ENCODE assay signal across 15 cellular contexts in genomic region chr19:35462983-35463382, GRCh38. TPM values are rescaled to one million over a fixed set of nuclear protein-coding genes. Genes with fewer than 3 reads are reported as not detected.
DNase-seq lines count a peak whose midpoint lies in the region; ATAC-seq and TF ChIP-seq lines count a peak whose summit lies in the region.
"Not testable (repeated sequence)": the region's sequence is repeated elsewhere in the genome, so short reads cannot be mapped to it uniquely, and the experiment has no call there.
"Had no signal": no experiment of that assay in that cellular context is flagged by ENCODE, and none has a peak within 500 bp of the region (broad histone marks: within the 10 kb centered on the region; RNA-seq: fewer than 3 reads in every experiment).

No MANE protein-coding gene starts in this region.

- not testable (repeated sequence) for TF ChIP-seq CTCF in CD4-positive, alpha-beta T cell (IDR thresholded peaks at IDR 0.05); activated B cell treated with CpG ODN at 0.5 μM for 24 hours (IDR thresholded peaks at IDR 0.05)

- peaks cover 29% of the 10 kb centered on the region for H3K4me1 Mint-ChIP-seq in CD4-positive, alpha-beta T cell (ENCODE audit: low read depth)
- H3K4me1 Mint-ChIP-seq in activated B cell treated with CpG ODN at 0.5 μM for 24 hours, result peaks cover 62% of the 10 kb centered on the region
- H3K4me1 Mint-ChIP-seq in activated T-cell treated with anti-CD3 and anti-CD28 coated beads, Interleukin-2, amount 50 U/mL, for 72 hours (ENCODE audit: low read depth), result peaks cover 29% of the 10 kb centered on the region
- peaks cover 52% of the 10 kb centered on the region for H3K4me1 Mint-ChIP-seq in activated naive CD8-positive, alpha-beta T cell treated with anti-CD3 and anti-CD28 coated beads, Interleukin-2, amount 50 U/mL, for 24 hours
- peaks cover 58% of the 10 kb centered on the region for H3K4me1 Mint-ChIP-seq in stimulated activated memory B cell treated with anti-CD40 and anti-IgM and Interleukin-4, amounts not matched to agents 10 μg/mL and 1 μg/mL and 100 μg/mL, for 72 hours

- H3K23ac ChIP-seq in mesenchymal stem cell (ENCODE audit: low read length in 2 of 2), result not testable (repeated sequence)

- H2AFZ ChIP-seq in mesenchymal stem cell (ENCODE audit: low read depth, low read length), result not testable (repeated sequence)

- H3K4me3 ChIP-seq in mesenchymal stem cell (ENCODE audit: insufficient read depth in 1 of 2, low read depth in 1 of 2, low read length in 2 of 2), result not testable (repeated sequence)

- H2AK5ac ChIP-seq in mesenchymal stem cell (ENCODE audit: low read length, severe bottlenecking), result not testable (repeated sequence)

- not testable (repeated sequence) for H3K4me2 ChIP-seq in mesenchymal stem cell (ENCODE audit: low read length, poor library complexity, severe bottlenecking)

- H2BK5ac ChIP-seq in mesenchymal stem cell (ENCODE audit: low read depth, low read length, poor library complexity, severe bottlenecking), result not testable (repeated sequence)

- H3K27ac Mint-ChIP-seq in CD4-positive, alpha-beta T cell, result peak overlapping the region; percentile 75
- H3K27ac Mint-ChIP-seq in activated B cell treated with CpG ODN at 0.5 μM for 24 hours, result peak overlapping the region; percentile 85
- H3K27ac Mint-ChIP-seq in activated T-cell treated with anti-CD3 and anti-CD28 coated beads, Interleukin-2, amount 50 U/mL, for 72 hours, result peak overlapping the region; percentile 13
- peak overlapping the region; percentile 57 for H3K27ac Mint-ChIP-seq in activated naive CD8-positive, alpha-beta T cell treated with anti-CD3 and anti-CD28 coated beads, Interleukin-2, amount 50 U/mL, for 24 hours
- H3K27ac Mint-ChIP-seq in stimulated activated memory B cell treated with anti-CD40 and anti-IgM and Interleukin-4, amounts not matched to agents 10 μg/mL and 1 μg/mL and 100 μg/mL, for 72 hours, result peak overlapping the region; percentile 22

- not testable (repeated sequence) for H2BK12ac ChIP-seq in mesenchymal stem cell (ENCODE audit: low read length in 2 of 2)

- H3K9me3 ChIP-seq in CD4-positive, alpha-beta T cell (ENCODE audit: control insufficient read depth, low read length); mesenchymal stem cell (ENCODE audit: control insufficient read depth, low read length): not testable (repeated sequence)

- not testable (repeated sequence) for H3K36me3 Mint-ChIP-seq in CD4-positive, alpha-beta T cell (ENCODE audit: low read depth); activated B cell treated with CpG ODN at 0.5 μM for 24 hours (ENCODE audit: low read depth); activated T-cell treated with anti-CD3 and anti-CD28 coated beads, Interleukin-2, amount 50 U/mL, for 72 hours (ENCODE audit: insufficient read depth in 2 of 2); activated naive CD8-positive, alpha-beta T cell treated with anti-CD3 and anti-CD28 coated beads, Interleukin-2, amount 50 U/mL, for 24 hours (ENCODE audit: low read depth); stimulated activated memory B cell treated with anti-CD40 and anti-IgM and Interleukin-4, amounts not matched to agents 10 μg/mL and 1 μg/mL and 100 μg/mL, for 72 hours

- not testable (repeated sequence) for H4K8ac ChIP-seq in mesenchymal stem cell (ENCODE audit: low read length)

- POLR2A ChIA-PET in CD4-positive, alpha-beta T cell (lab: Charles Lee), result interaction anchor here (0.8 to 2.0 kb wide), 17 partner anchors 9 to 338 kb away, joined by 3 to 15 read pairs (median 5); partner anchors contain the start of genes FFAR1, FFAR2, FFAR3 and LIN37
- POLR2A ChIA-PET in activated B cell treated with CpG ODN at 0.5 μM for 24 hours (lab: Charles Lee), result interaction anchor here (0.6 to 4.9 kb wide), 18 partner anchors 10 to 257 kb away, joined by 3 to 76 read pairs (median 6); partner anchors contain the start of genes CD22 and FFAR1

- H3K4me3 Mint-ChIP-seq in CD4-positive, alpha-beta T cell, result peak overlapping the region; percentile 52
- H3K4me3 Mint-ChIP-seq in activated B cell treated with CpG ODN at 0.5 μM for 24 hours, result peak overlapping the region; percentile 76
- peak overlapping the region; percentile 50 to 65 for H3K4me3 Mint-ChIP-seq in activated T-cell treated with anti-CD3 and anti-CD28 coated beads, Interleukin-2, amount 50 U/mL, for 72 hours
- H3K4me3 Mint-ChIP-seq in activated naive CD8-positive, alpha-beta T cell treated with anti-CD3 and anti-CD28 coated beads, Interleukin-2, amount 50 U/mL, for 24 hours, result peak overlapping the region; percentile 6
- H3K4me3 Mint-ChIP-seq in stimulated activated memory B cell treated with anti-CD40 and anti-IgM and Interleukin-4, amounts not matched to agents 10 μg/mL and 1 μg/mL and 100 μg/mL, for 72 hours, result peak overlapping the region; percentile 18

- intact Hi-C loops in CD4-positive, alpha-beta T cell (cut with DNase I, micrococcal nuclease), result loop anchor here in 1 of 2 experiments (10.0 kb wide), 2 partner anchors 218 to 318 kb away; partner anchors contain the start of genes FXYD7 and LSR
- intact Hi-C loops in activated B cell treated with CpG ODN at 0.5 μM for 24 hours (cut with micrococcal nuclease), result loop anchor here (1.0 to 10.0 kb wide), 5 partner anchors 116 to 398 kb away; partner anchors contain the start of genes FFAR1 and FXYD7

- not testable (repeated sequence) for H3K9me3 Mint-ChIP-seq in CD4-positive, alpha-beta T cell; activated B cell treated with CpG ODN at 0.5 μM for 24 hours; activated T-cell treated with anti-CD3 and anti-CD28 coated beads, Interleukin-2, amount 50 U/mL, for 72 hours; activated naive CD8-positive, alpha-beta T cell treated with anti-CD3 and anti-CD28 coated beads, Interleukin-2, amount 50 U/mL, for 24 hours; stimulated activated memory B cell treated with anti-CD40 and anti-IgM and Interleukin-4, amounts not matched to agents 10 μg/mL and 1 μg/mL and 100 μg/mL, for 72 hours

- H2BK120ac ChIP-seq in mesenchymal stem cell (ENCODE audit: low read depth, low read length), result not testable (repeated sequence)

- peak; percentile 61 for ATAC-seq in CD4-positive, alpha-beta T cell (ENCODE audit: poor library complexity)
- ATAC-seq in GM19467 (IDR thresholded peaks at IDR 0.05; ENCODE audit: unreplicated experiment), result peak; percentile 3
- not testable (repeated sequence) for ATAC-seq in activated B cell treated with CpG ODN at 0.5 μM for 24 hours (ENCODE audit: low read depth); activated naive CD8-positive, alpha-beta T cell treated with anti-CD3 and anti-CD28 coated beads, Interleukin-2, amount 50 U/mL, for 24 hours; stimulated activated memory B cell treated with anti-CD40 and anti-IgM and Interleukin-4, amounts not matched to agents 10 μg/mL and 1 μg/mL and 100 μg/mL, for 72 hours
- ATAC-seq in activated T-cell treated with anti-CD3 and anti-CD28 coated beads, Interleukin-2, amount 50 U/mL, for 72 hours (replicated peaks in 1 of 2), result peak in 1 of 2 donors; percentile 4

- not testable (repeated sequence) for H3K27me3 Mint-ChIP-seq in CD4-positive, alpha-beta T cell; activated B cell treated with CpG ODN at 0.5 μM for 24 hours; activated T-cell treated with anti-CD3 and anti-CD28 coated beads, Interleukin-2, amount 50 U/mL, for 72 hours (ENCODE audit: low read depth); activated naive CD8-positive, alpha-beta T cell treated with anti-CD3 and anti-CD28 coated beads, Interleukin-2, amount 50 U/mL, for 24 hours; stimulated activated memory B cell treated with anti-CD40 and anti-IgM and Interleukin-4, amounts not matched to agents 10 μg/mL and 1 μg/mL and 100 μg/mL, for 72 hours

- not testable (repeated sequence) for H3K27me3 ChIP-seq in CD4-positive, alpha-beta T cell (ENCODE audit: control insufficient read depth, insufficient read depth, low read length)
- peaks cover 11 to 15% of the 10 kb centered on the region in 2 experiments for H3K27me3 ChIP-seq in mesenchymal stem cell (ENCODE audit: control insufficient read depth in 1 of 2, insufficient read depth in 1 of 2, low read length in 2 of 2)

- H4K91ac ChIP-seq in mesenchymal stem cell (ENCODE audit: low read length), result not testable (repeated sequence)

- H3K27ac ChIP-seq in CD4-positive, alpha-beta T cell (ENCODE audit: low read depth, low read length), result peak overlapping the region; percentile 40
- not testable (repeated sequence) for H3K27ac ChIP-seq in mesenchymal stem cell (ENCODE audit: low read length, poor library complexity, severe bottlenecking)

- 83% methylated on average over 7 of the region's 7 CpGs for WGBS in mesenchymal stem cell

- H3K4me1 ChIP-seq in mesenchymal stem cell (ENCODE audit: control insufficient read depth, insufficient read depth, low read depth, low read length), result not testable (repeated sequence)

- not testable (repeated sequence) for H3K18ac ChIP-seq in mesenchymal stem cell (ENCODE audit: low read depth in 1 of 2, low read length in 2 of 2)

- H3K9ac ChIP-seq in mesenchymal stem cell (ENCODE audit: low read length), result not testable (repeated sequence)

- DNase-seq in CD4-positive, alpha-beta T cell; activated B cell treated with CpG ODN at 0.5 μM for 24 hours; activated T-cell treated with anti-CD3 and anti-CD28 coated beads, Interleukin-2, amount 50 U/mL, for 72 hours; activated naive CD8-positive, alpha-beta T cell treated with anti-CD3 and anti-CD28 coated beads, Interleukin-2, amount 50 U/mL, for 24 hours: not testable (repeated sequence)
- DNase-seq in NCI-H2171 treated with DMSO at 0.1 percent for 48 hours (lab: John Stamatoyannopoulos, UW) (peak; percentile 3), mesenchymal stem cell (peak; percentile 11)

- CTCF ChIA-PET in CD4-positive, alpha-beta T cell (lab: Charles Lee), result interaction anchor here (0.8 to 3.0 kb wide), 6 partner anchors 10 to 322 kb away, joined by 3 to 12 read pairs (median 4); no protein-coding TSS in a partner anchor
- CTCF ChIA-PET in activated B cell treated with CpG ODN at 0.5 μM for 24 hours (lab: Charles Lee), result interaction anchor here (0.6 to 2.5 kb wide), 9 partner anchors 32 to 321 kb away, joined by 3 to 30 read pairs (median 3); partner anchors contain the start of gene FFAR3

- H3K79me1 ChIP-seq in mesenchymal stem cell (replicated peaks; ENCODE audit: low read length, poor library complexity, severe bottlenecking), result not testable (repeated sequence)

- not testable (repeated sequence) for H2BK15ac ChIP-seq in mesenchymal stem cell (ENCODE audit: low read depth, poor library complexity, severe bottlenecking)

- H3K14ac ChIP-seq in mesenchymal stem cell (ENCODE audit: low read length in 2 of 2), result not testable (repeated sequence)

- H3K36me3 ChIP-seq in mesenchymal stem cell (ENCODE audit: control insufficient read depth in 1 of 2, insufficient read depth in 2 of 2, low read depth in 1 of 2, low read length in 2 of 2), result not testable (repeated sequence)

- not testable (repeated sequence) for H3K4ac ChIP-seq in mesenchymal stem cell (ENCODE audit: low read depth in 1 of 2, low read length in 2 of 2)

RNA-seq across cellular contexts. Expression of gene FFAR2, which starts 14.9 kb away (rescaled TPM):
- under 1 TPM in 1 of 2 experiments, not detected in 1; 0.41 TPM for total RNA-seq in CD4-positive, alpha-beta T cell
- not detected in 2 replicates for total RNA-seq in activated B cell treated with CpG ODN at 0.5 μM for 24 hours
- total RNA-seq in activated T-cell treated with anti-CD3 and anti-CD28 coated beads, Interleukin-2, amount 50 U/mL, for 72 hours, result not detected
- polyA plus RNA-seq in mesenchymal stem cell (2013, experiment 1 of 2), result 0.06 TPM
- 0.12 TPM for polyA plus RNA-seq in mesenchymal stem cell (2013, experiment 2 of 2)
- total RNA-seq: A673, Caco-2, fibroblast of villous mesenchyme, LHCN-M2 had no signal

RNA-seq across cellular contexts. Expression of gene KRTDAP, which starts 27.3 kb away (rescaled TPM):
- total RNA-seq in CD4-positive, alpha-beta T cell, result not detected
- total RNA-seq in activated B cell treated with CpG ODN at 0.5 μM for 24 hours, result not detected in 2 replicates
- total RNA-seq in activated T-cell treated with anti-CD3 and anti-CD28 coated beads, Interleukin-2, amount 50 U/mL, for 72 hours, result not detected
- polyA plus RNA-seq in mesenchymal stem cell (2013, experiment 1 of 2), result not detected
- 0.12 TPM for polyA plus RNA-seq in mesenchymal stem cell (2013, experiment 2 of 2)
- total RNA-seq: A673, Caco-2, fibroblast of villous mesenchyme, LHCN-M2, right lobe of liver, subcutaneous adipose tissue, transverse colon had no signal

RNA-seq across cellular contexts. Expression of gene DMKN, which starts 50.5 kb away (rescaled TPM):
- not detected for total RNA-seq in CD4-positive, alpha-beta T cell
- total RNA-seq in activated B cell treated with CpG ODN at 0.5 μM for 24 hours, result 1.5 and 1.7 TPM in 2 replicates
- total RNA-seq in activated T-cell treated with anti-CD3 and anti-CD28 coated beads, Interleukin-2, amount 50 U/mL, for 72 hours, result 1 to 10 TPM; 3.7 to 7.5 TPM
- 11.3 TPM for polyA plus RNA-seq in mesenchymal stem cell (2013, experiment 1 of 2)
- polyA plus RNA-seq in mesenchymal stem cell (2013, experiment 2 of 2), result 11.6 TPM
- total RNA-seq: A673 had no signal

Comparison
In these comparisons a context has a peak if more than half of its experiments do, and no peak if none do; other contexts are left out.
1. H3K27ac Mint-ChIP-seq: peak in every context shown above with its lines; median percentile 85 in activated B cell treated with CpG ODN at 0.5 μM for 24 hours; 75 in CD4-positive, alpha-beta T cell; 57 in activated naive CD8-positive, alpha-beta T cell treated with anti-CD3 and anti-CD28 coated beads, Interleukin-2, amount 50 U/mL, for 24 hours; 22 in stimulated activated memory B cell treated with anti-CD40 and anti-IgM and Interleukin-4, amounts not matched to agents 10 μg/mL and 1 μg/mL and 100 μg/mL, for 72 hours; 13 in activated T-cell treated with anti-CD3 and anti-CD28 coated beads, Interleukin-2, amount 50 U/mL, for 72 hours.
2. H3K4me3 Mint-ChIP-seq: peak in every context shown above with its lines; median percentile 76 in activated B cell treated with CpG ODN at 0.5 μM for 24 hours; 58 in activated T-cell treated with anti-CD3 and anti-CD28 coated beads, Interleukin-2, amount 50 U/mL, for 72 hours; 52 in CD4-positive, alpha-beta T cell; 18 in stimulated activated memory B cell treated with anti-CD40 and anti-IgM and Interleukin-4, amounts not matched to agents 10 μg/mL and 1 μg/mL and 100 μg/mL, for 72 hours; 6 in activated naive CD8-positive, alpha-beta T cell treated with anti-CD3 and anti-CD28 coated beads, Interleukin-2, amount 50 U/mL, for 24 hours.